Comparison of ENCODE assay signal across 9 cellular contexts in genomic region chr6:151284431-151285060, GRCh38. TPM values are rescaled to one million over a fixed set of nuclear protein-coding genes. Genes with fewer than 3 reads are reported as not detected.
DNase-seq lines count a peak whose midpoint lies in the region; ATAC-seq and TF ChIP-seq lines count a peak whose summit lies in the region.
"Had no signal": no experiment of that assay in that cellular context is flagged by ENCODE, and none has a peak within 500 bp of the region (broad histone marks: within the 10 kb centered on the region; RNA-seq: fewer than 3 reads in every experiment).

No MANE protein-coding gene starts in this region.

- CTCF ChIA-PET in WTC11 (lab: Charles Lee) (no interaction called here), RWPE1 (lab: Yijun Ruan, JAX) (interaction anchor here (0.6 kb wide), 1 partner anchor 203 kb away, joined by 4 read pairs; no protein-coding TSS in a partner anchor)

- H3K9me3 Mint-ChIP-seq in WTC11 (peaks cover 3% of the 10 kb centered on the region; the same call in 1 of the 2 replicates), nephron (no peaks in the 10 kb centered on the region)

- H3K27ac ChIP-seq in RWPE1, result no peak overlapping the region

- H3K4me3 Mint-ChIP-seq in WTC11 (no peak overlapping the region), nephron (peak overlapping the region in 1 of 3 experiments; percentile 6)

- peak; percentile 36 for DNase-seq in GM13976 (ENCODE audit: low spot score)
- no peak for DNase-seq in WTC11 (ENCODE audit: low spot score)
- no peak for DNase-seq in KBM-7
- DNase-seq in RWPE1 (ENCODE audit: low spot score), result no peak
- DNase-seq in effector CD8-positive, alpha-beta T cell (lab: John Stamatoyannopoulos, UW), result no peak
- no peak for DNase-seq in NCI-H524 (lab: John Stamatoyannopoulos, UW)
- DNase-seq: SIG-M5 had no signal

- in situ Hi-C loops in GM13976 (cut with MboI; ENCODE audit: low sequenced_read_pairs, unreplicated experiment), result no loop called here
- in situ Hi-C loops in KBM-7 (cut with MboI; ENCODE audit: low pct_unique_long_range_greater_than_20kb, low sequenced_read_pairs), result no loop called here

- H3K27ac Mint-ChIP-seq in WTC11, result no peak overlapping the region; the same call in 1 of the 2 replicates
- peak overlapping the region; percentile 82 to 90 (median 84) for H3K27ac Mint-ChIP-seq in nephron

- ATAC-seq in GM21423 (IDR thresholded peaks at IDR 0.05; ENCODE audit: unreplicated experiment) (peak; percentile 49), WTC11 (no peak)

- H3K36me3 Mint-ChIP-seq in WTC11, result no peaks in the 10 kb centered on the region
- H3K36me3 Mint-ChIP-seq in nephron (ENCODE audit: low read depth), result peaks cover 15% of the 10 kb centered on the region

- H3K4me1 Mint-ChIP-seq in WTC11 (peaks cover 30% of the 10 kb centered on the region), nephron (peaks cover 58% of the 10 kb centered on the region)

- no peaks in the 10 kb centered on the region for H3K27me3 Mint-ChIP-seq in WTC11 (ENCODE audit: low read depth)
- H3K27me3 Mint-ChIP-seq in nephron (ENCODE audit: low read depth), result no peaks in the 10 kb centered on the region

- TF ChIP-seq CTCF in GM13976 (IDR thresholded peaks at IDR 0.05; ENCODE audit: borderline replicate concordance, control extremely low read depth, extremely low read depth, insufficient read depth, missing control alignments) (no peak), WTC11 (IDR thresholded peaks at IDR 0.05) (no peak), nephron (IDR thresholded peaks at IDR 0.05; ENCODE audit: unreplicated experiment in 3 of 3) (no peak), RWPE1 (conservative IDR thresholded peaks at IDR 0.05; ENCODE audit: low read depth) (no peak)

- POLR2A ChIA-PET in WTC11 (lab: Charles Lee) (no interaction called here), RWPE1 (lab: Yijun Ruan, JAX; ENCODE audit: low non-redundant PET) (no interaction called here)

TF ChIP-seq in WTC11, 78 proteins besides CTCF, POLR2A, EP300 and RAD21:
- TF ChIP-seq GABPB1 (CRISPR knock-in tag; IDR thresholded peaks at IDR 0.05) (no peak), ZNF121 (CRISPR knock-in tag; IDR thresholded peaks at IDR 0.05) (peak; percentile 15; the same call in 1 of the 2 replicates)

RNA-seq across cellular contexts. Expression of gene AKAP12, which starts 44.8 kb away (rescaled TPM):
- 64.2 to 90.0 TPM (median 65.0 TPM) in 3 replicates for total RNA-seq in WTC11 (2021)
